ENCODE assay signal across 13 cellular contexts in genomic region chr3:105876745-105877624, GRCh38. TPM values are rescaled to one million over a fixed set of nuclear protein-coding genes. Genes with fewer than 3 reads are reported as not detected.
DNase-seq lines count a peak whose midpoint lies in the region; ATAC-seq and TF ChIP-seq lines count a peak whose summit lies in the region.
"Had no signal": no experiment of that assay in that cellular context is flagged by ENCODE, and none has a peak within 500 bp of the region (broad histone marks: within the 10 kb centered on the region; RNA-seq: fewer than 3 reads in every experiment).

No MANE protein-coding gene starts in this region.

- H3K9me3 ChIP-seq in upper lobe of right lung: no peaks in the 10 kb centered on the region
- no peaks in the 10 kb centered on the region for H3K9me3 ChIP-seq in SJCRH30 (replicated peaks)

- ATAC-seq in HG03565 (IDR thresholded peaks at IDR 0.05; ENCODE audit: unreplicated experiment) (peak; percentile 70), upper lobe of right lung (peak; percentile 81), GM21786 (IDR thresholded peaks at IDR 0.05; ENCODE audit: unreplicated experiment) (no peak)

- peak overlapping the region; percentile 36 for H3K27ac Mint-ChIP-seq in activated naive CD4-positive, alpha-beta T cell treated with anti-CD3 and anti-CD28 coated beads, Interleukin-2, amount 50 U/mL, for 24 hours

- no peak for TF ChIP-seq CTCF in upper lobe of right lung (IDR thresholded peaks at IDR 0.05)

- no peaks in the 10 kb centered on the region for H3K27me3 ChIP-seq in upper lobe of right lung
- no peaks in the 10 kb centered on the region for H3K27me3 ChIP-seq in SJCRH30

- H3K27me3 Mint-ChIP-seq in activated naive CD4-positive, alpha-beta T cell treated with anti-CD3 and anti-CD28 coated beads, Interleukin-2, amount 50 U/mL, for 24 hours: no peaks in the 10 kb centered on the region

- H3K4me3 ChIP-seq in upper lobe of right lung (no peak overlapping the region), SJCRH30 (no peak overlapping the region)

- H3K9me3 Mint-ChIP-seq in activated naive CD4-positive, alpha-beta T cell treated with anti-CD3 and anti-CD28 coated beads, Interleukin-2, amount 50 U/mL, for 24 hours: no peaks in the 10 kb centered on the region

- H3K36me3 Mint-ChIP-seq in activated naive CD4-positive, alpha-beta T cell treated with anti-CD3 and anti-CD28 coated beads, Interleukin-2, amount 50 U/mL, for 24 hours: no peaks in the 10 kb centered on the region

- no peak for DNase-seq in activated naive CD4-positive, alpha-beta T cell treated with Interleukin-2 at 50 U/mL for 16 hours
- DNase-seq in dermis microvascular lymphatic vessel endothelial cell (ENCODE audit: low read depth in 2 of 2): peak; percentile 46 to 93
- DNase-seq in upper lobe of right lung: no peak
- DNase-seq in SJCRH30: no peak
- DNase-seq in globus pallidus (ENCODE audit: low spot score): no peak
- DNase-seq: C1 segment of cervical spinal cord, foreskin fibroblast, midbrain, NCI-H187 treated with DMSO at 0.1 percent for 48 hours, SW 1271 had no signal

- peak overlapping the region; percentile 69 for H3K4me3 Mint-ChIP-seq in activated naive CD4-positive, alpha-beta T cell treated with anti-CD3 and anti-CD28 coated beads, Interleukin-2, amount 50 U/mL, for 24 hours

- no peaks in the 10 kb centered on the region for H3K4me1 ChIP-seq in upper lobe of right lung
- H3K4me1 ChIP-seq in SJCRH30: no peaks in the 10 kb centered on the region

- H3K36me3 ChIP-seq in upper lobe of right lung (no peaks in the 10 kb centered on the region), SJCRH30 (no peaks in the 10 kb centered on the region)

- peak overlapping the region; percentile 28 for H3K27ac ChIP-seq in upper lobe of right lung
- H3K27ac ChIP-seq in SJCRH30: no peak overlapping the region

- peaks cover 45% of the 10 kb centered on the region for H3K4me1 Mint-ChIP-seq in activated naive CD4-positive, alpha-beta T cell treated with anti-CD3 and anti-CD28 coated beads, Interleukin-2, amount 50 U/mL, for 24 hours

- intact Hi-C loops in upper lobe of right lung (cut with DNase I): no loop called here

RNA-seq across cellular contexts. Expression of gene CBLB, which starts 8.2 kb away (rescaled TPM):
- total RNA-seq in dermis microvascular lymphatic vessel endothelial cell: 9.1 and 10.5 TPM in 2 replicates
- total RNA-seq in upper lobe of right lung: 41.5 TPM
- 15.7 and 22.3 TPM in 2 replicates for total RNA-seq in SJCRH30 (2014; rRNA removed; shearing (Covaris generic))

Comparison
In these comparisons a context has a peak if more than half of its experiments do, and no peak if none do; other contexts are left out.
1. DNase-seq: peak in dermis microvascular lymphatic vessel endothelial cell (2 of 2); none in activated naive CD4-positive, alpha-beta T cell treated with Interleukin-2 at 50 U/mL for 16 hours (single experiment), upper lobe of right lung (single experiment), SJCRH30 (0 of 2) and globus pallidus (single experiment).